Comparison of ENCODE assay signal across 16 cellular contexts in genomic region chr6:90096818-90097217, GRCh38.
DNase-seq lines count a peak whose midpoint lies in the region; ATAC-seq and TF ChIP-seq lines count a peak whose summit lies in the region.
"Had no signal": no experiment of that assay in that cellular context is flagged by ENCODE, and none has a peak within 500 bp of the region (broad histone marks: within the 10 kb centered on the region; RNA-seq: fewer than 3 reads in every experiment).

No MANE protein-coding gene starts in this region.

- peak overlapping the region; percentile 62 for H3K4me3 Mint-ChIP-seq in activated naive CD4-positive, alpha-beta T cell treated with anti-CD3 and anti-CD28 coated beads, Interleukin-2, amount 50 U/mL, for 24 hours
- no peak overlapping the region for H3K4me3 Mint-ChIP-seq in neural crest cell
- no peak overlapping the region for H3K4me3 Mint-ChIP-seq in progenitor cell of endocrine pancreas (ENCODE audit: low read depth)
- H3K4me3 Mint-ChIP-seq: mesothelial cell of epicardium had no signal

- H3K9me3 Mint-ChIP-seq in activated naive CD4-positive, alpha-beta T cell treated with anti-CD3 and anti-CD28 coated beads, Interleukin-2, amount 50 U/mL, for 24 hours = no peaks in the 10 kb centered on the region
- H3K9me3 Mint-ChIP-seq in neural crest cell (no peaks in the 10 kb centered on the region), progenitor cell of endocrine pancreas (ENCODE audit: low read depth) (no peaks in the 10 kb centered on the region)

- H3K27ac Mint-ChIP-seq in activated naive CD4-positive, alpha-beta T cell treated with anti-CD3 and anti-CD28 coated beads, Interleukin-2, amount 50 U/mL, for 24 hours = peak overlapping the region; percentile 93
- H3K27ac Mint-ChIP-seq in neural crest cell (ENCODE audit: unreplicated experiment) (peak overlapping the region; percentile 47), progenitor cell of endocrine pancreas (no peak overlapping the region)
- H3K27ac Mint-ChIP-seq: mesothelial cell of epicardium had no signal

- H3K27ac ChIP-seq in ascending aorta (peak overlapping the region; percentile 70 to 86), aorta (ENCODE audit: low read depth in 1 of 2, low read length in 2 of 2) (peak overlapping the region; percentile 86 to 98)
- H3K27ac ChIP-seq: PC-9 had no signal

- TF ChIP-seq CTCF in ascending aorta (IDR thresholded peaks at IDR 0.05) (no peak), neural crest cell (conservative IDR thresholded peaks at IDR 0.05) (no peak), progenitor cell of endocrine pancreas (IDR thresholded peaks at IDR 0.05; ENCODE audit: unreplicated experiment) (no peak)

- no peaks in the 10 kb centered on the region for H3K36me3 ChIP-seq in ascending aorta
- H3K36me3 ChIP-seq in aorta (ENCODE audit: control insufficient read depth in 1 of 2, insufficient read depth in 2 of 2, low read length in 1 of 2) = no peaks in the 10 kb centered on the region

- H3K36me3 Mint-ChIP-seq in activated naive CD4-positive, alpha-beta T cell treated with anti-CD3 and anti-CD28 coated beads, Interleukin-2, amount 50 U/mL, for 24 hours = peaks cover 10% of the 10 kb centered on the region
- H3K36me3 Mint-ChIP-seq in neural crest cell (ENCODE audit: low read depth) (peaks cover 2% of the 10 kb centered on the region), progenitor cell of endocrine pancreas (ENCODE audit: insufficient read depth) (no peaks in the 10 kb centered on the region)
- H3K36me3 Mint-ChIP-seq: mesothelial cell of epicardium had no signal

- no peak overlapping the region for H3K4me3 ChIP-seq in ascending aorta
- H3K4me3 ChIP-seq in aorta (ENCODE audit: low read length in 2 of 2) = no peak overlapping the region
- H3K4me3 ChIP-seq: hepatocyte, PC-9, skin epidermis had no signal

- H3K4me1 ChIP-seq in ascending aorta = peaks cover 4 to 45% of the 10 kb centered on the region in 2 donors
- peaks cover 6 to 13% of the 10 kb centered on the region in 2 donors for H3K4me1 ChIP-seq in aorta (ENCODE audit: control insufficient read depth in 1 of 2, insufficient read depth in 2 of 2, low read length in 2 of 2)

- no peak for DNase-seq in activated naive CD4-positive, alpha-beta T cell treated with anti-CD3 and anti-CD28 coated beads, Interleukin-2, amount 50 U/mL, for 16 hours
- DNase-seq in ascending aorta (ENCODE audit: low spot score in 2 of 2) (no peak), neural crest cell (ENCODE audit: low read depth, low spot score) (no peak), aorta (no peak), EL (no peak), progenitor cell of endocrine pancreas (ENCODE audit: low spot score, unreplicated experiment) (no peak)
- DNase-seq in central memory CD4-positive, alpha-beta T cell = no peak
- DNase-seq: dermis blood vessel endothelial cell, kidney glomerular epithelial cell, MV-4-11, NCI-H69, PC-9 had no signal

- H3K4me1 Mint-ChIP-seq in activated naive CD4-positive, alpha-beta T cell treated with anti-CD3 and anti-CD28 coated beads, Interleukin-2, amount 50 U/mL, for 24 hours = peaks cover 95% of the 10 kb centered on the region
- H3K4me1 Mint-ChIP-seq in neural crest cell (peaks cover 13% of the 10 kb centered on the region), progenitor cell of endocrine pancreas (ENCODE audit: low read depth) (no peaks in the 10 kb centered on the region)

- no peaks in the 10 kb centered on the region for H3K9me3 ChIP-seq in ascending aorta
- H3K9me3 ChIP-seq in aorta (ENCODE audit: control insufficient read depth, low read length) = no peaks in the 10 kb centered on the region

- ATAC-seq in aorta (ENCODE audit: low FRiP score) = no peak

- H3K27me3 ChIP-seq in ascending aorta = no peaks in the 10 kb centered on the region
- H3K27me3 ChIP-seq in aorta (ENCODE audit: control insufficient read depth in 1 of 2, insufficient read depth in 2 of 2, low read length in 1 of 2) = no peaks in the 10 kb centered on the region
- H3K27me3 ChIP-seq: hepatocyte had no signal

- H3K27me3 Mint-ChIP-seq in activated naive CD4-positive, alpha-beta T cell treated with anti-CD3 and anti-CD28 coated beads, Interleukin-2, amount 50 U/mL, for 24 hours = no peaks in the 10 kb centered on the region
- no peaks in the 10 kb centered on the region for H3K27me3 Mint-ChIP-seq in neural crest cell (ENCODE audit: low read depth)
- no peaks in the 10 kb centered on the region for H3K27me3 Mint-ChIP-seq in progenitor cell of endocrine pancreas

- intact Hi-C loops in ascending aorta (cut with DNase I) (loop anchor here (5.0 kb wide), 5 partner anchors 80 to 380 kb away; partner anchors contain the start of gene CASP8AP2), aorta (cut with DNase I) (loop anchor here (5.0 to 10.0 kb wide), 9 partner anchors 80 to 378 kb away; partner anchors contain the start of gene BACH2 (in 2 of the 2))

- 84 to 85% methylated on average over 4 of the region's 4 CpGs for WGBS in aorta, 2 donors
